1 cellular context compared by ENCODE assay signal in genomic region chr17:58575511-58575910, GRCh38.
TF ChIP-seq lines count a peak whose summit lies in the region.

No MANE protein-coding gene starts in this region.

TF ChIP-seq in GM12878, 131 proteins besides CTCF, POLR2A, EP300 and RAD21 (continued from another document):
- no peak for TF ChIP-seq USF2 (IDR thresholded peaks at IDR 0.05; ENCODE audit: borderline replicate concordance, low read depth, low read length)
- no peak for TF ChIP-seq BMI1 (IDR thresholded peaks at IDR 0.05; ENCODE audit: borderline replicate concordance)
- TF ChIP-seq MEF2A (IDR thresholded peaks at IDR 0.05; ENCODE audit: insufficient read depth, low read depth, low read length), result no peak
- TF ChIP-seq BACH1 (IDR thresholded peaks at IDR 0.05; ENCODE audit: borderline replicate concordance), result no peak
- TF ChIP-seq NR2C1 (IDR thresholded peaks at IDR 0.05), result no peak
- no peak for TF ChIP-seq SMAD1 (IDR thresholded peaks at IDR 0.05; ENCODE audit: low read depth, partially characterized antibody)
- no peak for TF ChIP-seq SREBF2 (IDR thresholded peaks at IDR 0.05; ENCODE audit: low read length)
- TF ChIP-seq ZBED1 (IDR thresholded peaks at IDR 0.05; ENCODE audit: borderline replicate concordance), result no peak
- TF ChIP-seq TCF3 (IDR thresholded peaks at IDR 0.05; ENCODE audit: borderline replicate concordance, insufficient read depth, low read depth, low read length), result no peak
